In genomic region chr14:47676301-47676617, GRCh38 we compare ENCODE assay signal across 15 cellular contexts. TPM values are rescaled to one million over a fixed set of nuclear protein-coding genes. Genes with fewer than 3 reads are reported as not detected.
DNase-seq lines count a peak whose midpoint lies in the region; ATAC-seq and TF ChIP-seq lines count a peak whose summit lies in the region.
"Had no signal": no experiment of that assay in that cellular context is flagged by ENCODE, and none has a peak within 500 bp of the region (broad histone marks: within the 10 kb centered on the region; RNA-seq: fewer than 3 reads in every experiment).

No MANE protein-coding gene starts in this region.

- H3K36me3 Mint-ChIP-seq in chondrocyte (ENCODE audit: low read depth), result no peaks in the 10 kb centered on the region
- H3K36me3 Mint-ChIP-seq in nephron (ENCODE audit: low read depth), result no peaks in the 10 kb centered on the region
- H3K36me3 Mint-ChIP-seq: naive B cell had no signal

- ATAC-seq in GM19395 (IDR thresholded peaks at IDR 0.05; ENCODE audit: unreplicated experiment) (no peak), left lobe of liver (no peak)
- ATAC-seq: body of pancreas had no signal

- TF ChIP-seq CTCF in BE2C (IDR thresholded peaks at IDR 0.05; ENCODE audit: low read depth, low read length), result no peak
- no peak for TF ChIP-seq CTCF in HEK293 (tag by site-specific recombination; IDR thresholded peaks at IDR 0.05)
- TF ChIP-seq CTCF in chondrocyte (IDR thresholded peaks at IDR 0.05), result no peak
- TF ChIP-seq CTCF in nephron (IDR thresholded peaks at IDR 0.05; ENCODE audit: unreplicated experiment in 3 of 3), result no peak
- TF ChIP-seq CTCF in spleen (IDR thresholded peaks at IDR 0.05 in 8 of 11, conservative IDR thresholded peaks at IDR 0.05 in 3 of 11), result no peak

- H3K27ac Mint-ChIP-seq in chondrocyte (ENCODE audit: unreplicated experiment) (no peak overlapping the region), nephron (peak overlapping the region in 2 of 3 experiments; percentile 35 to 59)
- H3K27ac Mint-ChIP-seq: CD4-positive, alpha-beta memory T cell had no signal

- DNase-seq in BE2C (no peak), chondrocyte (ENCODE audit: low spot score) (no peak), spleen (no peak), posterior cingulate gyrus (no peak), left lobe of liver (ENCODE audit: low spot score) (no peak)
- DNase-seq: body of pancreas; CD4-positive, alpha-beta memory T cell; GF-D8; naive B cell; NCI-H187; T-helper 9 cell had no signal

- CTCF ChIA-PET in HEK293 (lab: Yijun Ruan, JAX), result no interaction called here

- WGBS in spleen, 5 donors, result 2 to 15% (median 3%) methylated on average over 16 of the region's 16 CpGs

- no peak overlapping the region for H3K27ac ChIP-seq in HEK293 (ENCODE audit: extremely low read depth, low read depth, low read length)
- no peak overlapping the region for H3K27ac ChIP-seq in spleen
- H3K27ac ChIP-seq: body of pancreas, epithelial cell of prostate had no signal

- H3K27me3 ChIP-seq in BE2C (peaks cover 70% of the 10 kb centered on the region), spleen (replicated peaks in 1 of 7) (peaks cover 0 to 71% (median 34%) of the 10 kb centered on the region in 7 donors)
- H3K27me3 ChIP-seq: body of pancreas had no signal

- TF ChIP-seq POLR2A in spleen (IDR thresholded peaks at IDR 0.05), result no peak

- peak overlapping the region; percentile 39 for H3K4me3 ChIP-seq in BE2C (ENCODE audit: low read depth, low read length)
- peak overlapping the region; percentile 29 for H3K4me3 ChIP-seq in HEK293 (ENCODE audit: low read depth, low read length)
- H3K4me3 ChIP-seq in spleen, result peak overlapping the region in 3 of 8 donors; percentile 17 to 55 (median 20)
- H3K4me3 ChIP-seq: body of pancreas had no signal

- H3K4me3 Mint-ChIP-seq in chondrocyte (ENCODE audit: unreplicated experiment) (peak overlapping the region; percentile 61), nephron (peak overlapping the region; percentile 83 to 95 (median 87))

- H3K9me3 ChIP-seq in BE2C (no peaks in the 10 kb centered on the region), HEK293 (ENCODE audit: control insufficient read depth, insufficient read depth, low read depth, low read length) (no peaks in the 10 kb centered on the region), spleen (no peaks in the 10 kb centered on the region)
- H3K9me3 ChIP-seq: body of pancreas had no signal

- H3K4me1 ChIP-seq in BE2C (no peaks in the 10 kb centered on the region), HEK293 (ENCODE audit: control insufficient read depth, insufficient read depth, low read length) (no peaks in the 10 kb centered on the region), spleen (peaks cover 0 to 26% (median 17%) of the 10 kb centered on the region in 6 donors)

- POLR2A ChIA-PET in HEK293 (lab: Yijun Ruan, JAX), result no interaction called here

- H3K36me3 ChIP-seq in BE2C (no peaks in the 10 kb centered on the region), HEK293 (ENCODE audit: control insufficient read depth in 2 of 2, insufficient read depth in 1 of 2, low read length in 2 of 2) (no peaks in the 10 kb centered on the region), spleen (no peaks in the 10 kb centered on the region)

- H3K4me1 Mint-ChIP-seq in chondrocyte (ENCODE audit: low read depth), result peaks cover 22% of the 10 kb centered on the region
- H3K4me1 Mint-ChIP-seq in nephron, result peaks cover 14% of the 10 kb centered on the region

- H3K9me3 Mint-ChIP-seq in chondrocyte (ENCODE audit: low read depth) (no peaks in the 10 kb centered on the region), nephron (no peaks in the 10 kb centered on the region)

- H3K27me3 Mint-ChIP-seq in chondrocyte (ENCODE audit: low read depth), result peaks cover 70% of the 10 kb centered on the region
- peaks cover 68% of the 10 kb centered on the region for H3K27me3 Mint-ChIP-seq in nephron (ENCODE audit: low read depth)

- intact Hi-C loops in spleen (cut with DNase I; ENCODE audit: low total_unique reads), result no loop called here
- intact Hi-C loops in posterior cingulate gyrus (cut with DNase I), result no loop called here

TF ChIP-seq in HEK293, 187 proteins besides CTCF, POLR2A, EP300 and RAD21:
- TF ChIP-seq ZFP69B (tag by site-specific recombination; IDR thresholded peaks at IDR 0.05), result no peak
- no peak for TF ChIP-seq BCL11B (tag by site-specific recombination; IDR thresholded peaks at IDR 0.05; ENCODE audit: low read depth)
- no peak for TF ChIP-seq TRIM28 (IDR thresholded peaks at IDR 0.05; ENCODE audit: borderline replicate concordance, low read length)
- TF ChIP-seq KLF16 (tag by site-specific recombination; IDR thresholded peaks at IDR 0.05), result no peak
- no peak for TF ChIP-seq ZNF610 (tag by site-specific recombination; IDR thresholded peaks at IDR 0.05; ENCODE audit: borderline replicate concordance)
- no peak for TF ChIP-seq ZNF426 (tag by site-specific recombination; IDR thresholded peaks at IDR 0.05)
- TF ChIP-seq ZXDB (tag by site-specific recombination; IDR thresholded peaks at IDR 0.05), result no peak
- TF ChIP-seq ZBTB10 (tag by site-specific recombination; IDR thresholded peaks at IDR 0.05), result no peak
- no peak for TF ChIP-seq ZNF214 (tag by site-specific recombination; IDR thresholded peaks at IDR 0.05; ENCODE audit: borderline replicate concordance)
- TF ChIP-seq ZNF155 (tag by site-specific recombination; IDR thresholded peaks at IDR 0.05), result no peak
- no peak for TF ChIP-seq IKZF3 (tag by site-specific recombination; IDR thresholded peaks at IDR 0.05)
- no peak for TF ChIP-seq ZNF571 (tag by site-specific recombination; IDR thresholded peaks at IDR 0.05)
- TF ChIP-seq PRDM1 (tag by site-specific recombination; IDR thresholded peaks at IDR 0.05), result no peak
- no peak for TF ChIP-seq ZNF354C (tag by site-specific recombination; IDR thresholded peaks at IDR 0.05; ENCODE audit: borderline replicate concordance, low read depth)
- TF ChIP-seq ZNF24 (tag by site-specific recombination; IDR thresholded peaks at IDR 0.05), result no peak
TF ChIP-seq in HEK293: peak in this region for 0.

RNA-seq across cellular contexts. Expression of gene MDGA2, which starts 0.9 kb away (rescaled TPM):
- polyA plus RNA-seq in BE2C (2012; ENCODE audit: insufficient read depth, insufficient read length, low read depth), result 0.91 TPM
- total RNA-seq in chondrocyte, result 0.17 to 0.65 TPM in 2 of 3 replicates, not detected in the other
- under 1 TPM in 2 of 7 donors, not detected in 5; 0.07 to 0.26 TPM for total RNA-seq in spleen
- polyA plus RNA-seq in spleen, result under 1 TPM in 1 of 3 donors, not detected in 2; 0.06 TPM
- total RNA-seq in left lobe of liver, result not detected
- total RNA-seq: body of pancreas; CD4-positive, alpha-beta memory T cell had no signal
- polyA plus RNA-seq: CD4-positive, alpha-beta memory T cell had no signal
